Comparison of ENCODE assay signal across 15 cellular contexts in genomic region chr1:90876098-90876497, GRCh38.
A peak's percentile ranks its signal among the peaks of the same experiment; 100 is the strongest.
DNase-seq lines count a peak whose midpoint lies in the region.
"Had no signal": no experiment of that assay in that cellular context is flagged by ENCODE, and none has a peak within 500 bp of the region (broad histone marks: within the 10 kb centered on the region; RNA-seq: fewer than 3 reads in every experiment).

No MANE protein-coding gene starts in this region.

- H3K9me3 Mint-ChIP-seq in activated CD4-positive, alpha-beta memory T cell treated with anti-CD3 and anti-CD28 coated beads, Interleukin-2, amount 10 ng/mL, durations not matched to agents 7 days and 5 days, result peaks cover 21% of the 10 kb centered on the region

- H3K4me1 Mint-ChIP-seq in activated CD4-positive, alpha-beta memory T cell treated with anti-CD3 and anti-CD28 coated beads, Interleukin-2, amount 10 ng/mL, durations not matched to agents 7 days and 5 days, result no peaks in the 10 kb centered on the region
- H3K4me1 Mint-ChIP-seq: GM23338 had no signal

- POLR2A ChIA-PET in activated CD4-positive, alpha-beta memory T cell treated with anti-CD3 and anti-CD28 coated beads, Interleukin-2, amount 10 ng/mL, durations not matched to agents 7 days and 5 days (lab: Charles Lee), result no interaction called here

- peak; percentile 9 for DNase-seq in SK-MEL-5 (ENCODE audit: low read depth, low spot score)
- DNase-seq in inferior parietal cortex (ENCODE audit: extremely low spot score), result peak; percentile 25
- peak; percentile 42 for DNase-seq in putamen (ENCODE audit: low spot score)
- DNase-seq in AG20443 (ENCODE audit: low spot score), result no peak
- no peak for DNase-seq in T1000 (lab: John Stamatoyannopoulos, UW)
- DNase-seq in activated CD4-positive, alpha-beta memory T cell treated with anti-CD3 and anti-CD28 coated beads, Interleukin-2, amount 10 ng/mL, durations not matched to agents 7 days and 5 days, result no peak
- DNase-seq: 8988T; CD4-positive, alpha-beta T cell; DMS153; DMS79; GDM1; HCEC 1CT had no signal

- no peaks in the 10 kb centered on the region for H3K27me3 Mint-ChIP-seq in activated CD4-positive, alpha-beta memory T cell treated with anti-CD3 and anti-CD28 coated beads, Interleukin-2, amount 10 ng/mL, durations not matched to agents 7 days and 5 days

- peaks cover 10% of the 10 kb centered on the region for H3K36me3 Mint-ChIP-seq in activated CD4-positive, alpha-beta memory T cell treated with anti-CD3 and anti-CD28 coated beads, Interleukin-2, amount 10 ng/mL, durations not matched to agents 7 days and 5 days (ENCODE audit: low read depth)

- H3K4me3 Mint-ChIP-seq in activated CD4-positive, alpha-beta memory T cell treated with anti-CD3 and anti-CD28 coated beads, Interleukin-2, amount 10 ng/mL, durations not matched to agents 7 days and 5 days, result no peak overlapping the region
- H3K4me3 Mint-ChIP-seq: CD4-positive, alpha-beta T cell; GM23338 had no signal

- in situ Hi-C loops in SK-MEL-5 (cut with HindIII; ENCODE audit: low pct_unique_long_range_greater_than_20kb, low sequenced_read_pairs), result no loop called here

- CTCF ChIA-PET in activated CD4-positive, alpha-beta memory T cell treated with anti-CD3 and anti-CD28 coated beads, Interleukin-2, amount 10 ng/mL, durations not matched to agents 7 days and 5 days (lab: Charles Lee), result interaction anchor here (0.7 kb wide), 1 partner anchor 128 kb away, joined by 3 read pairs; no protein-coding TSS in a partner anchor

- H3K27ac ChIP-seq in temporal lobe (ENCODE audit: low read depth, low read length), result peak overlapping the region; percentile 23
- H3K27ac ChIP-seq: C4-2B had no signal

- no peak overlapping the region for H3K27ac Mint-ChIP-seq in activated CD4-positive, alpha-beta memory T cell treated with anti-CD3 and anti-CD28 coated beads, Interleukin-2, amount 10 ng/mL, durations not matched to agents 7 days and 5 days
- H3K27ac Mint-ChIP-seq: CD4-positive, alpha-beta T cell; GM23338 had no signal

Comparison
In these comparisons a context has a peak if more than half of its experiments do, and no peak if none do; other contexts are left out.
1. DNase-seq: peak in SK-MEL-5 (single experiment), inferior parietal cortex (single experiment) and putamen (single experiment); none in AG20443 (single experiment), T1000 (single experiment) and activated CD4-positive, alpha-beta memory T cell treated with anti-CD3 and anti-CD28 coated beads, Interleukin-2, amount 10 ng/mL, durations not matched to agents 7 days and 5 days (single experiment).